In the genomic region with DNA sequence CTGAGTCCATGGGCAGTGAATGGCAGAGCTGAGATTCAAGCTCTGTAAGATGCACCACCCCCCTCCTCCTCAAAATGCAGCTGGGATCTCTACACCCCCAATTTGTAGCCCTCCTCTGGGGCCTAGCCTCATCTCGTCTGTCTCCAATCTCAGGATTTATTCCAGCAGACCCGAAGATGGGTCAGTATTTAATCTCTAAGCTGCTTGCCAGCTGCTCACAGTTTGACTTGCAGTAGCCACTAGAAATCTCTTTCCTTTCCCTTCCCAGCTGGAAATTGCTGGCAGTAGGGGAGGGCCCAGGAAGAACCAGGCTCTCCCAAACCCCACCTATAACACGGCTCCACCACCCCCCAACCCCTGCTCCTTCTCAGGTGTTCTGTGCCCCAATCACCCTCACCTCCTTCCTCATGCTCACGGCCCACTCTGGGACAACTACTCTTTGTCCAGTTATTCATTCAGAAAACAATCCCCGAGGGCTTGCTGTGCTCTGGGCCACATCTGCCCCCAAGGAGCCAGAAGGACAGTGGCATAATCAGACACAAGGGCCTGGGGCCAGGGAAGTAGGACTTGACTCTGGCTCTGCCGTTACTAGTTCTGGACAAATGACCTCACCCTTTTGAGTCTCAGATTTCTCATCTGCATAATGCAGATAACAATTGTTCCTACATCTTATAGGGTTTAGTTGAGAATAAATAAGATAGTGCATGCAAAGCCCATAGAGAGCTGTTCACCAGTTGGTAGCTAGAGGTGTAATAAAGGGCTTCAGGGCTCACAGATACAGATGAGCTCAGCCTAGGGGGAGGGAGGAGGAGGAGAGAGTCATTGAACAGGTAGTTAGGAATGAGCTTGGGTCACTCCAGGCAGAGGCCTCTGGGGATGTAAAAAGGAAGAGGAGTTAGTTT, we compare ENCODE assay signal across 20 cellular contexts. TPM values are rescaled to one million over a fixed set of nuclear protein-coding genes. Genes with fewer than 3 reads are reported as not detected.
DNase-seq lines count a peak whose midpoint lies in the region; ATAC-seq lines count a peak whose summit lies in the region.
"Had no signal": no experiment of that assay in that cellular context is flagged by ENCODE, and none has a peak within 500 bp of the region (broad histone marks: within the 10 kb centered on the region; RNA-seq: fewer than 3 reads in every experiment).

No MANE protein-coding gene starts in this region.

- no peak overlapping the region for H3K4me3 ChIP-seq in ectodermal cell (ENCODE audit: insufficient read depth, low read depth, low read length)
- no peak overlapping the region for H3K4me3 ChIP-seq in trophoblast cell (ENCODE audit: low read depth, low read length)
- H3K4me3 ChIP-seq: esophagus muscularis mucosa, lung, neural progenitor cell, right lobe of liver had no signal

- peaks cover 8% of the 10 kb centered on the region for H3K4me1 ChIP-seq in ectodermal cell (ENCODE audit: control insufficient read depth, insufficient read depth, low read length)
- peaks cover 3 to 7% of the 10 kb centered on the region in 2 experiments for H3K4me1 ChIP-seq in trophoblast cell (ENCODE audit: control insufficient read depth in 1 of 2, insufficient read depth in 2 of 2, low read length in 2 of 2)
- H3K4me1 ChIP-seq: right lobe of liver had no signal

- H3K27me3 ChIP-seq in ectodermal cell (ENCODE audit: control insufficient read depth, insufficient read depth, low read length, poor library complexity, severe bottlenecking) (peaks cover 6% of the 10 kb centered on the region), trophoblast cell (ENCODE audit: insufficient read depth, low read length) (peaks cover 2% of the 10 kb centered on the region)
- H3K27me3 ChIP-seq: right lobe of liver had no signal

- H3K9me3 ChIP-seq in ectodermal cell (ENCODE audit: control insufficient read depth, low read length) (no peaks in the 10 kb centered on the region), trophoblast cell (ENCODE audit: insufficient read depth, low read depth, low read length) (peaks cover 1% of the 10 kb centered on the region)
- H3K9me3 ChIP-seq: right lobe of liver had no signal

- H2AFZ ChIP-seq in trophoblast cell (ENCODE audit: insufficient read depth, low read length, poor library complexity): no peak overlapping the region

- WGBS in ectodermal cell, 2 experiments: 72% methylated on average over 6 of the region's 6 CpGs
- no CpG with 5 or more reads among the region's 6 CpGs for WGBS in trophoblast cell (ENCODE audit: extremely low coverage, insufficient coverage, insufficient read length)

- H3K27ac ChIP-seq in ectodermal cell (ENCODE audit: insufficient read depth, low read depth, low read length, poor library complexity, severe bottlenecking): peak overlapping the region; percentile 20
- H3K27ac ChIP-seq in trophoblast cell (ENCODE audit: low read depth, low read length): no peak overlapping the region
- H3K27ac ChIP-seq: esophagus muscularis mucosa, neural progenitor cell, right lobe of liver had no signal

- no peak overlapping the region for H3K18ac ChIP-seq in trophoblast cell (ENCODE audit: low read length)

- H3K9ac ChIP-seq in trophoblast cell (ENCODE audit: low read length): no peak overlapping the region
- H3K9ac ChIP-seq: neural progenitor cell had no signal

- H3K79me2 ChIP-seq in trophoblast cell (ENCODE audit: control insufficient read depth, insufficient read depth, low read length, poor library complexity): no peaks in the 10 kb centered on the region

- no peak overlapping the region for H3K4me2 ChIP-seq in trophoblast cell (ENCODE audit: low read length)
- H3K4me2 ChIP-seq: neural progenitor cell had no signal

- peak; percentile 12 for DNase-seq in NCI-H1092 treated with DMSO at 0.1 percent for 48 hours (lab: John Stamatoyannopoulos, UW)
- no peak for DNase-seq in NCI-H1092 (lab: John Stamatoyannopoulos, UW)
- DNase-seq in NCI-H82 (lab: John Stamatoyannopoulos, UW): peak; percentile 98
- peak; percentile 61 to 69 for DNase-seq in trophoblast cell
- DNase-seq in activated CD8-positive, alpha-beta memory T cell treated with anti-CD3 and anti-CD28 coated beads for 24 hours: no peak
- DNase-seq in posterior cingulate gyrus: no peak
- DNase-seq: activated CD4-positive, alpha-beta T cell treated with anti-CD3 and anti-CD28 coated beads for 36 hours; amniotic stem cell; CD4-positive, CD25-positive, alpha-beta regulatory T cell; cortex of kidney; GDM1; NCI-H2081; T-cell had no signal

- no peak overlapping the region for H4K91ac ChIP-seq in trophoblast cell (ENCODE audit: low read depth, low read length)

- no peak overlapping the region for H2BK5ac ChIP-seq in trophoblast cell (ENCODE audit: low read depth, low read length, poor library complexity)

- H3K79me1 ChIP-seq in trophoblast cell (ENCODE audit: low read length): no peaks in the 10 kb centered on the region

- no peak overlapping the region for H2AK5ac ChIP-seq in trophoblast cell (ENCODE audit: low read length)

- H4K8ac ChIP-seq in trophoblast cell (ENCODE audit: low read depth, low read length): no peak overlapping the region

- H3K23ac ChIP-seq in trophoblast cell (ENCODE audit: low read length): no peak overlapping the region

- H3K14ac ChIP-seq in trophoblast cell (ENCODE audit: low read length): no peak overlapping the region

- no peak overlapping the region for H3K4ac ChIP-seq in trophoblast cell (ENCODE audit: low read depth, low read length)

- no peak overlapping the region for H2BK12ac ChIP-seq in trophoblast cell (ENCODE audit: low read length)

- intact Hi-C loops in posterior cingulate gyrus (cut with DNase I): loop anchor here (10.0 kb wide), 2 partner anchors 123 to 303 kb away; no protein-coding TSS in a partner anchor

- no peak for ATAC-seq in HG03196 (IDR thresholded peaks at IDR 0.05; ENCODE audit: unreplicated experiment)
- ATAC-seq: activated CD4-positive, alpha-beta T cell treated with anti-CD3 and anti-CD28 coated beads for 36 hours; right lobe of liver; stimulated activated effector memory CD8-positive, alpha-beta T cell treated with anti-CD3 and anti-CD28 coated beads, Interleukin-12 subunit alpha, Interleukin-12 subunit beta, amount 100 ng/mL, for 72 hours; T-cell had no signal

- no peaks in the 10 kb centered on the region for H3K36me3 ChIP-seq in ectodermal cell (ENCODE audit: control insufficient read depth, insufficient read depth, low read length)
- H3K36me3 ChIP-seq in trophoblast cell (ENCODE audit: control insufficient read depth in 1 of 2, insufficient read depth in 2 of 2, low read length in 2 of 2): no peaks in the 10 kb centered on the region
- H3K36me3 ChIP-seq: esophagus muscularis mucosa, neural progenitor cell, right lobe of liver had no signal

- H4K12ac ChIP-seq in trophoblast cell (ENCODE audit: low read depth, low read length): no peak overlapping the region

- H2BK120ac ChIP-seq in trophoblast cell (ENCODE audit: insufficient read depth, low read length, poor library complexity): no peak overlapping the region

RNA-seq across cellular contexts. Expression of gene LACTBL1, which starts 1.3 kb away (rescaled TPM):
- polyA plus RNA-seq in ectodermal cell (2013, experiment 1 of 4): not detected
- polyA plus RNA-seq in ectodermal cell (2013, experiment 2 of 4): not detected
- polyA plus RNA-seq in ectodermal cell (2013, experiment 3 of 4): not detected
- not detected for polyA plus RNA-seq in ectodermal cell (2013, experiment 4 of 4)
- polyA plus RNA-seq in trophoblast cell (2013): not detected in 2 replicates
- polyA plus RNA-seq: CD4-positive, CD25-positive, alpha-beta regulatory T cell; lung had no signal

RNA-seq across cellular contexts. Expression of gene TEX46, which starts 44.2 kb away (rescaled TPM):
- polyA plus RNA-seq in ectodermal cell (2013, experiment 1 of 4): not detected
- polyA plus RNA-seq in ectodermal cell (2013, experiment 2 of 4): 0.46 TPM
- polyA plus RNA-seq in ectodermal cell (2013, experiment 3 of 4): not detected
- not detected for polyA plus RNA-seq in ectodermal cell (2013, experiment 4 of 4)
- 0.18 TPM in 1 of 2 replicates, not detected in the other for polyA plus RNA-seq in trophoblast cell (2013)
- polyA plus RNA-seq: lung had no signal

RNA-seq across cellular contexts. Expression of gene KDM1A, which starts 47.9 kb away (rescaled TPM):
- polyA plus RNA-seq in ectodermal cell (2013, experiment 1 of 4): 312 TPM
- 311 TPM for polyA plus RNA-seq in ectodermal cell (2013, experiment 2 of 4)
- 223 TPM for polyA plus RNA-seq in ectodermal cell (2013, experiment 3 of 4)
- 249 TPM for polyA plus RNA-seq in ectodermal cell (2013, experiment 4 of 4)
- polyA plus RNA-seq in trophoblast cell (2013): 99.0 and 101 TPM in 2 replicates

Comparison
In these comparisons a context has a peak if more than half of its experiments do, and no peak if none do; other contexts are left out.
1. DNase-seq: peak in NCI-H1092 treated with DMSO at 0.1 percent for 48 hours (single experiment), NCI-H82 (single experiment) and trophoblast cell (2 of 2); none in NCI-H1092 (single experiment), activated CD8-positive, alpha-beta memory T cell treated with anti-CD3 and anti-CD28 coated beads for 24 hours (single experiment) and posterior cingulate gyrus (0 of 10).